Comparison of ENCODE assay signal across 1 cellular context in the genomic region with DNA sequence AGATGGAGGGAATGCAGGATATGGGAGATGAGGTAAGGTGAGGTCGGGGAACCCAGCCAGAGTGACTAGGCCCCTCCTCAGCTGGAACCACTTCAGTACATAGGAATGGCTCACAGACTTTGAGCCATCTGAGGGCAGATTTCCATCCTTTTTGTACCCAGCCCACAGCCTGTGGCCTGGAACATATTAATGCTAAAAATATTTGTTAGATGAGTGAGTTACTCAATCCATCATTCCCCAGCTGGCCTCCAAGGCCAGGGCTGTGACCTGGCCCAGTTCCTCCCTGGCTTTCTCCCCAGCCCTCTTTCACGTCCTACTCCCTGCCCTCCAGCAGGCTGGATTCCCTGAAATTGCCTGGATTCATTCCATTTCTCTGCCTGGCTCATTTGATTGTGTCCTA.
TF ChIP-seq lines count a peak whose summit lies in the region.

No MANE protein-coding gene starts in this region.

TF ChIP-seq in SK-N-SH, 30 proteins besides CTCF, POLR2A, EP300 and RAD21 (continued from another document):
- TF ChIP-seq FOSL2 (IDR thresholded peaks at IDR 0.05; ENCODE audit: borderline replicate concordance, low read depth) (peak; percentile 46; the same call in 1 of the 2 replicates), RCOR1 (IDR thresholded peaks at IDR 0.05; ENCODE audit: low read length) (no peak), TCF12 (IDR thresholded peaks at IDR 0.05) (peak; percentile 89), RXRA (IDR thresholded peaks at IDR 0.05; ENCODE audit: borderline replicate concordance, low read depth) (peak; percentile 83; the same call in 1 of the 2 replicates), TEAD4 (IDR thresholded peaks at IDR 0.05; ENCODE audit: borderline replicate concordance, insufficient read depth) (peak; percentile 29; the same call in 1 of the 2 replicates), NFIC (IDR thresholded peaks at IDR 0.05; ENCODE audit: borderline replicate concordance) (peak; percentile 66; the same call in 1 of the 2 replicates), FOXJ3 (CRISPR knock-in tag; IDR thresholded peaks at IDR 0.05) (no peak), ELF1 (IDR thresholded peaks at IDR 0.05) (no peak), POLR2AphosphoS5 (IDR thresholded peaks at IDR 0.05; ENCODE audit: low read depth, low read length) (peak; percentile 45; the same call in 1 of the 2 replicates), MXI1 (IDR thresholded peaks at IDR 0.05; ENCODE audit: low read depth, low read length) (no peak), MEF2A (IDR thresholded peaks at IDR 0.05; ENCODE audit: borderline replicate concordance, low read depth) (no peak), SMC3 (IDR thresholded peaks at IDR 0.05; ENCODE audit: low read depth, low read length) (no peak), CHD2 (IDR thresholded peaks at IDR 0.05; ENCODE audit: low read length, partially characterized antibody) (no peak)
- TF ChIP-seq, protein P1, sequence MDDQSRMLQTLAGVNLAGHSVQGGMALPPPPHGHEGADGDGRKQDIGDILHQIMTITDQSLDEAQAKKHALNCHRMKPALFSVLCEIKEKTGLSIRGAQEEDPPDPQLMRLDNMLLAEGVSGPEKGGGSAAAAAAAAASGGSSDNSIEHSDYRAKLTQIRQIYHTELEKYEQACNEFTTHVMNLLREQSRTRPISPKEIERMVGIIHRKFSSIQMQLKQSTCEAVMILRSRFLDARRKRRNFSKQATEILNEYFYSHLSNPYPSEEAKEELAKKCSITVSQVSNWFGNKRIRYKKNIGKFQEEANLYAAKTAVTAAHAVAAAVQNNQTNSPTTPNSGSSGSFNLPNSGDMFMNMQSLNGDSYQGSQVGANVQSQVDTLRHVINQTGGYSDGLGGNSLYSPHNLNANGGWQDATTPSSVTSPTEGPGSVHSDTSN (IDR thresholded peaks at IDR 0.05): peak; percentile 80
- TF ChIP-seq, protein P2, sequence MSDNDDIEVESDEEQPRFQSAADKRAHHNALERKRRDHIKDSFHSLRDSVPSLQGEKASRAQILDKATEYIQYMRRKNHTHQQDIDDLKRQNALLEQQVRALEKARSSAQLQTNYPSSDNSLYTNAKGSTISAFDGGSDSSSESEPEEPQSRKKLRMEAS (IDR thresholded peaks at IDR 0.05; ENCODE audit: low read depth): no peak
- TF ChIP-seq, protein P3, sequence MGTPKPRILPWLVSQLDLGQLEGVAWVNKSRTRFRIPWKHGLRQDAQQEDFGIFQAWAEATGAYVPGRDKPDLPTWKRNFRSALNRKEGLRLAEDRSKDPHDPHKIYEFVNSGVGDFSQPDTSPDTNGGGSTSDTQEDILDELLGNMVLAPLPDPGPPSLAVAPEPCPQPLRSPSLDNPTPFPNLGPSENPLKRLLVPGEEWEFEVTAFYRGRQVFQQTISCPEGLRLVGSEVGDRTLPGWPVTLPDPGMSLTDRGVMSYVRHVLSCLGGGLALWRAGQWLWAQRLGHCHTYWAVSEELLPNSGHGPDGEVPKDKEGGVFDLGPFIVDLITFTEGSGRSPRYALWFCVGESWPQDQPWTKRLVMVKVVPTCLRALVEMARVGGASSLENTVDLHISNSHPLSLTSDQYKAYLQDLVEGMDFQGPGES (IDR thresholded peaks at IDR 0.05; ENCODE audit: low read depth, low read length): no peak
